In the genomic region with DNA sequence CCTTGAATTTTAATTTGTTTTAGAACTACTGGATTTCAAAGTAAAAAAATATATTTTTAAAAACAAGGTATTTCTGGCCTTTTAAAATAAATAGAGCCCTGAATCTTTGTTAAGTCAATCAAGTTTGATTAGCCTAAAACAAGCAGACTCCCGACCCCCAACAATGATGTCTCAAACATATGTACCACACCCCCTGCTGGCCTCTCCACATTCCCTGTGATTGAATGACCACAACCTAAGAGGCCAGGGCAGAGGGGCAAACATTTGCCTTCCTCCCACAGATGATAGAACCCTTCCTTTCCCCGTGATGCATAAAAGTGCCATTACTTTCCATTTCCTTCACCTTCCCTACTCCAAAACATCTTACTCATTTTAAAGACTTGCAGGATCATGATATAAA, we compare ENCODE assay signal across 17 cellular contexts.
DNase-seq lines count a peak whose midpoint lies in the region; ATAC-seq and TF ChIP-seq lines count a peak whose summit lies in the region.
"Had no signal": no experiment of that assay in that cellular context is flagged by ENCODE, and none has a peak within 500 bp of the region (broad histone marks: within the 10 kb centered on the region; RNA-seq: fewer than 3 reads in every experiment).

No MANE protein-coding gene starts in this region.

- no peaks in the 10 kb centered on the region for H3K9me2 ChIP-seq in hepatocyte (replicated peaks; ENCODE audit: insufficient read depth)

- H3K36me3 ChIP-seq in hepatocyte (replicated peaks; ENCODE audit: insufficient read depth, low read depth) = no peaks in the 10 kb centered on the region
- H3K36me3 ChIP-seq in naive thymus-derived CD4-positive, alpha-beta T cell (ENCODE audit: control insufficient read depth in 2 of 3, insufficient read depth in 3 of 3, low read length in 3 of 3) = peaks cover 0 to 19% (median 11%) of the 10 kb centered on the region in 3 experiments
- H3K36me3 ChIP-seq: colonic mucosa had no signal

- POLR2A ChIA-PET in naive thymus-derived CD4-positive, alpha-beta T cell (lab: Charles Lee) = no interaction called here

- no peaks in the 10 kb centered on the region for H3K27me3 Mint-ChIP-seq in HFFc6 (ENCODE audit: insufficient read depth)
- no peaks in the 10 kb centered on the region for H3K27me3 Mint-ChIP-seq in effector memory CD8-positive, alpha-beta T cell
- H3K27me3 Mint-ChIP-seq in naive thymus-derived CD4-positive, alpha-beta T cell = no peaks in the 10 kb centered on the region
- H3K27me3 Mint-ChIP-seq: activated B cell treated with CpG ODN at 0.5 μM for 24 hours; activated naive CD8-positive, alpha-beta T cell had no signal

- no peak overlapping the region for H3K4me2 ChIP-seq in hepatocyte
- H3K4me2 ChIP-seq: BLaER1 treated with 17β-estradiol and CSF1 and Interleukin-3, amounts not matched to agents 10 nM and 100 nM had no signal

- no peak overlapping the region for H3K4me3 ChIP-seq in hepatocyte
- no peak overlapping the region for H3K4me3 ChIP-seq in naive thymus-derived CD4-positive, alpha-beta T cell (ENCODE audit: low read length)
- H3K4me3 ChIP-seq: BLaER1 treated with 17β-estradiol and CSF1 and Interleukin-3, amounts not matched to agents 10 nM and 100 nM; colonic mucosa; SJSA1 had no signal

- 64% methylated on average over 2 of the region's 2 CpGs for WGBS in hepatocyte (ENCODE audit: low lambda C conversion rate, missing lambda C conversion rate)

- H3K36me3 Mint-ChIP-seq in HFFc6 (ENCODE audit: low read depth) = no peaks in the 10 kb centered on the region; the same call in 1 of the 2 replicates
- peaks cover under 1% of the 10 kb centered on the region for H3K36me3 Mint-ChIP-seq in effector memory CD8-positive, alpha-beta T cell (ENCODE audit: insufficient read depth)
- peaks cover 0 to 37% (median 28%) of the 10 kb centered on the region in 5 donors for H3K36me3 Mint-ChIP-seq in naive thymus-derived CD4-positive, alpha-beta T cell

- intact Hi-C loops in naive thymus-derived CD4-positive, alpha-beta T cell (cut with micrococcal nuclease) = loop anchor here in 1 of 2 donors (2.0 to 10.0 kb wide), 3 partner anchors 42 to 822 kb away; a partner anchor contains a TSS
- intact Hi-C loops in Right ventricle myocardium inferior (cut with DNase I) = loop anchor here (10.0 kb wide), 1 partner anchor 1582 kb away; no protein-coding TSS in a partner anchor

- H3K27me3 ChIP-seq in hepatocyte = no peaks in the 10 kb centered on the region
- no peaks in the 10 kb centered on the region for H3K27me3 ChIP-seq in naive thymus-derived CD4-positive, alpha-beta T cell (ENCODE audit: control insufficient read depth in 2 of 2, insufficient read depth in 2 of 2, low read length in 2 of 2)
- H3K27me3 ChIP-seq: BLaER1 treated with 17β-estradiol and CSF1 and Interleukin-3, amounts not matched to agents 10 nM and 100 nM; colonic mucosa; SJSA1 had no signal

- H3K4me1 Mint-ChIP-seq in HFFc6 (ENCODE audit: low read depth) = no peaks in the 10 kb centered on the region
- peaks cover 0 to 4% of the 10 kb centered on the region in 2 donors for H3K4me1 Mint-ChIP-seq in effector memory CD8-positive, alpha-beta T cell (ENCODE audit: low read depth in 2 of 2)
- H3K4me1 Mint-ChIP-seq in naive thymus-derived CD4-positive, alpha-beta T cell = peaks cover 0 to 2% (median 0%) of the 10 kb centered on the region in 7 donors
- H3K4me1 Mint-ChIP-seq: activated B cell treated with CpG ODN at 0.5 μM for 24 hours had no signal

- no peaks in the 10 kb centered on the region for H3K4me1 ChIP-seq in hepatocyte (ENCODE audit: insufficient read depth)
- H3K4me1 ChIP-seq in naive thymus-derived CD4-positive, alpha-beta T cell (ENCODE audit: control insufficient read depth in 2 of 2, insufficient read depth in 2 of 2, low read length in 2 of 2) = peaks cover 0 to 4% of the 10 kb centered on the region in 2 donors
- H3K4me1 ChIP-seq: colonic mucosa had no signal

- no peak overlapping the region for H3K27ac Mint-ChIP-seq in HFFc6
- H3K27ac Mint-ChIP-seq in effector memory CD8-positive, alpha-beta T cell = no peak overlapping the region
- no peak overlapping the region for H3K27ac Mint-ChIP-seq in naive thymus-derived CD4-positive, alpha-beta T cell
- H3K27ac Mint-ChIP-seq: activated B cell treated with CpG ODN at 0.5 μM for 24 hours; activated naive CD8-positive, alpha-beta T cell; nephron had no signal

- H3K4me3 Mint-ChIP-seq in HFFc6 = no peak overlapping the region
- H3K4me3 Mint-ChIP-seq in effector memory CD8-positive, alpha-beta T cell = no peak overlapping the region
- no peak overlapping the region for H3K4me3 Mint-ChIP-seq in naive thymus-derived CD4-positive, alpha-beta T cell
- H3K4me3 Mint-ChIP-seq: activated B cell treated with CpG ODN at 0.5 μM for 24 hours; activated naive CD8-positive, alpha-beta T cell; nephron had no signal

- H3K27ac ChIP-seq in hepatocyte = no peak overlapping the region
- no peak overlapping the region for H3K27ac ChIP-seq in naive thymus-derived CD4-positive, alpha-beta T cell (ENCODE audit: low read depth, low read length)
- H3K27ac ChIP-seq: BLaER1 treated with 17β-estradiol and CSF1 and Interleukin-3, amounts not matched to agents 10 nM and 100 nM; colonic mucosa; SJSA1 had no signal

- H2AFZ ChIP-seq in hepatocyte = no peak overlapping the region

- no peaks in the 10 kb centered on the region for H3K9me3 Mint-ChIP-seq in HFFc6
- no peaks in the 10 kb centered on the region for H3K9me3 Mint-ChIP-seq in effector memory CD8-positive, alpha-beta T cell
- H3K9me3 Mint-ChIP-seq in naive thymus-derived CD4-positive, alpha-beta T cell = no peaks in the 10 kb centered on the region
- H3K9me3 Mint-ChIP-seq: activated B cell treated with CpG ODN at 0.5 μM for 24 hours, nephron had no signal

- CTCF ChIA-PET in naive thymus-derived CD4-positive, alpha-beta T cell (lab: Charles Lee) = interaction anchor here (0.6 to 1.5 kb wide), 2 partner anchors 20 to 1594 kb away, joined by 3 read pairs; no protein-coding TSS in a partner anchor

- ATAC-seq in effector memory CD8-positive, alpha-beta T cell (replicated peaks) = no peak
- ATAC-seq in naive thymus-derived CD4-positive, alpha-beta T cell = no peak
- ATAC-seq in Right ventricle myocardium inferior = no peak

- H3K79me2 ChIP-seq in hepatocyte = no peaks in the 10 kb centered on the region

- H3K9me3 ChIP-seq in hepatocyte (ENCODE audit: low read depth) = no peaks in the 10 kb centered on the region
- no peaks in the 10 kb centered on the region for H3K9me3 ChIP-seq in naive thymus-derived CD4-positive, alpha-beta T cell (ENCODE audit: control insufficient read depth in 2 of 3, low read length in 3 of 3)
- H3K9me3 ChIP-seq: BLaER1 treated with 17β-estradiol and CSF1 and Interleukin-3, amounts not matched to agents 10 nM and 100 nM; colonic mucosa; SJSA1 had no signal

- peak; percentile 6 for TF ChIP-seq CTCF in AG09319 (IDR thresholded peaks at IDR 0.05; ENCODE audit: low read depth, low read length)
- TF ChIP-seq CTCF in HFFc6 (IDR thresholded peaks at IDR 0.05) = peak; percentile 57
- TF ChIP-seq CTCF in hepatocyte (IDR thresholded peaks at IDR 0.05; ENCODE audit: poor library complexity) = peak; percentile 13

- DNase-seq in AG09319 (ENCODE audit: extremely low read depth, low read depth) (no peak), HFFc6 (no peak), amniotic epithelial cell (ENCODE audit: low read depth) (peak; percentile 9), hepatocyte (ENCODE audit: low spot score) (no peak), Right ventricle myocardium inferior (ENCODE audit: missing footprints) (no peak)
- no peak for DNase-seq in effector memory CD8-positive, alpha-beta T cell
- DNase-seq in naive thymus-derived CD4-positive, alpha-beta T cell = no peak
- DNase-seq in activated CD4-positive, CD25-positive, alpha-beta regulatory T cell treated with anti-CD3 and anti-CD28 coated beads, Interleukin-2, amount 50 U/mL, for 72 hours = no peak
- DNase-seq: activated B cell treated with CpG ODN at 0.5 μM for 24 hours, colonic mucosa, GF-D8, NCI-H1417, NCI-H526 had no signal

- H4K20me1 ChIP-seq in hepatocyte (ENCODE audit: insufficient read depth, poor library complexity, severe bottlenecking) = no peaks in the 10 kb centered on the region
- H4K20me1 ChIP-seq: BLaER1 treated with 17β-estradiol and CSF1 and Interleukin-3, amounts not matched to agents 10 nM and 100 nM had no signal

Comparison
In these comparisons a context has a peak if more than half of its experiments do, and no peak if none do; other contexts are left out.
1. CTCF ChIP-seq: peak in every context shown above with its lines; median percentile 57 in HFFc6; 13 in hepatocyte; 6 in AG09319.